2 cellular contexts compared by ENCODE assay signal in genomic region chr20:37622728-37623127, GRCh38.
TF ChIP-seq lines count a peak whose summit lies in the region.

No MANE protein-coding gene starts in this region.

TF ChIP-seq in IMR-90, 13 proteins besides CTCF, POLR2A, EP300 and RAD21:
- TF ChIP-seq BHLHE40 (IDR thresholded peaks at IDR 0.05; ENCODE audit: low read depth, low read length) (no peak), USF2 (IDR thresholded peaks at IDR 0.05; ENCODE audit: low read depth, low read length) (no peak), FOS (IDR thresholded peaks at IDR 0.05; ENCODE audit: low read depth, low read length) (no peak), SMC3 (IDR thresholded peaks at IDR 0.05; ENCODE audit: low read depth, low read length) (no peak), MAZ (IDR thresholded peaks at IDR 0.05; ENCODE audit: borderline replicate concordance, low read depth, low read length) (no peak), ELK1 (IDR thresholded peaks at IDR 0.05; ENCODE audit: borderline replicate concordance, low read depth, low read length) (no peak), MAFK (IDR thresholded peaks at IDR 0.05; ENCODE audit: low read depth, low read length) (no peak), CHD1 (IDR thresholded peaks at IDR 0.05; ENCODE audit: low read depth, low read length) (no peak), NFE2L2 (IDR thresholded peaks at IDR 0.05; ENCODE audit: low read depth, low read length) (no peak), RCOR1 (IDR thresholded peaks at IDR 0.05; ENCODE audit: insufficient replicate concordance, low read length) (no peak), MXI1 (IDR thresholded peaks at IDR 0.05; ENCODE audit: borderline replicate concordance, low read depth, low read length) (no peak), RFX5 (IDR thresholded peaks at IDR 0.05; ENCODE audit: low read depth, low read length) (no peak)

TF ChIP-seq in WTC11, 78 proteins besides CTCF, POLR2A, EP300 and RAD21:
- TF ChIP-seq ZNF317 (CRISPR knock-in tag; IDR thresholded peaks at IDR 0.05; ENCODE audit: borderline replicate concordance, low read depth) (no peak), USF2 (CRISPR knock-in tag; IDR thresholded peaks at IDR 0.05) (no peak), ZNF425 (CRISPR knock-in tag; conservative IDR thresholded peaks at IDR 0.05) (no peak), MLX (CRISPR knock-in tag; IDR thresholded peaks at IDR 0.05) (no peak), PRDM15 (CRISPR knock-in tag; IDR thresholded peaks at IDR 0.05) (no peak), ARID4B (CRISPR knock-in tag; IDR thresholded peaks at IDR 0.05; ENCODE audit: borderline replicate concordance) (no peak), TEAD1 (CRISPR knock-in tag; IDR thresholded peaks at IDR 0.05) (no peak), JAZF1 (CRISPR knock-in tag; IDR thresholded peaks at IDR 0.05) (no peak)
